8 cellular contexts compared by ENCODE assay signal in genomic region chr7:157875230-157876179, GRCh38.
DNase-seq lines count a peak whose midpoint lies in the region; TF ChIP-seq lines count a peak whose summit lies in the region.

No MANE protein-coding gene starts in this region.

- 24% methylated on average over 17 of the region's 30 CpGs; no CpG with 5 or more reads in 1 of the 2 donors for WGBS in esophagus squamous epithelium, 2 donors

- H3K27me3 Mint-ChIP-seq in CD14-positive monocyte (ENCODE audit: low read depth in 3 of 3): peaks cover 10 to 19% (median 10%) of the 10 kb centered on the region in 3 donors
- no peaks in the 10 kb centered on the region for H3K27me3 Mint-ChIP-seq in activated CD4-positive, alpha-beta T cell treated with anti-CD3 and anti-CD28 coated beads, Interleukin-2, amount 10 ng/mL, durations not matched to agents 7 days and 5 days

- H3K4me1 Mint-ChIP-seq in CD14-positive monocyte: peaks cover 18% of the 10 kb centered on the region
- H3K4me1 Mint-ChIP-seq in activated CD4-positive, alpha-beta T cell treated with anti-CD3 and anti-CD28 coated beads, Interleukin-2, amount 10 ng/mL, durations not matched to agents 7 days and 5 days: peaks cover 23% of the 10 kb centered on the region

- DNase-seq in CD14-positive monocyte (ENCODE audit: low spot score) (no peak), LNCaP clone FGC (ENCODE audit: low read depth) (no peak), esophagus squamous epithelium (lab: John Stamatoyannopoulos, UW) (no peak), mesenteric fat pad (ENCODE audit: low spot score) (no peak), HCEC 1CT (no peak), DMS79 treated with DMSO at 0.1 percent for 48 hours (lab: John Stamatoyannopoulos, UW) (no peak)
- peak; percentile 62 for DNase-seq in activated CD4-positive, alpha-beta T cell treated with anti-CD3 and anti-CD28 coated beads, Interleukin-2, amount 10 ng/mL, durations not matched to agents 7 days and 5 days
- DNase-seq in stimulated activated CD4-positive, alpha-beta T cell treated with anti-CD3 and anti-CD28 coated beads, Interleukin-4, amount 100 ng/mL, for 1 hour: peak; percentile 66

- POLR2A ChIA-PET in activated CD4-positive, alpha-beta T cell treated with anti-CD3 and anti-CD28 coated beads, Interleukin-2, amount 10 ng/mL, durations not matched to agents 7 days and 5 days (lab: Charles Lee): no interaction called here

- intact Hi-C loops in CD14-positive monocyte (cut with micrococcal nuclease) (loop anchor here (2.0 to 10.0 kb wide), 4 partner anchors 51 to 443 kb away; no protein-coding TSS in a partner anchor), esophagus squamous epithelium (cut with DNase I) (no loop called here)

- peaks cover 0 to 8% (median 0%) of the 10 kb centered on the region in 7 donors for H3K9me3 Mint-ChIP-seq in CD14-positive monocyte
- peaks cover 9% of the 10 kb centered on the region for H3K9me3 Mint-ChIP-seq in activated CD4-positive, alpha-beta T cell treated with anti-CD3 and anti-CD28 coated beads, Interleukin-2, amount 10 ng/mL, durations not matched to agents 7 days and 5 days

- H3K36me3 ChIP-seq in esophagus squamous epithelium: no peaks in the 10 kb centered on the region

- peak overlapping the region; percentile 67 to 77 for H3K4me3 Mint-ChIP-seq in CD14-positive monocyte
- H3K4me3 Mint-ChIP-seq in activated CD4-positive, alpha-beta T cell treated with anti-CD3 and anti-CD28 coated beads, Interleukin-2, amount 10 ng/mL, durations not matched to agents 7 days and 5 days: peak overlapping the region; percentile 65

- no peak for TF ChIP-seq POLR2A in esophagus squamous epithelium (IDR thresholded peaks at IDR 0.05)

- CTCF ChIA-PET in activated CD4-positive, alpha-beta T cell treated with anti-CD3 and anti-CD28 coated beads, Interleukin-2, amount 10 ng/mL, durations not matched to agents 7 days and 5 days (lab: Charles Lee): interaction anchor here (0.8 to 1.4 kb wide), 2 partner anchors 20 to 437 kb away, joined by 3 read pairs; no protein-coding TSS in a partner anchor

- peak overlapping the region in 2 of 7 donors; percentile 22 to 58 for H3K27ac Mint-ChIP-seq in CD14-positive monocyte
- peak overlapping the region; percentile 38 for H3K27ac Mint-ChIP-seq in activated CD4-positive, alpha-beta T cell treated with anti-CD3 and anti-CD28 coated beads, Interleukin-2, amount 10 ng/mL, durations not matched to agents 7 days and 5 days

- TF ChIP-seq CTCF in CD14-positive monocyte (IDR thresholded peaks at IDR 0.05) (peak; percentile 94), LNCaP clone FGC (IDR thresholded peaks at IDR 0.05; ENCODE audit: control insufficient read depth, extremely low read depth, insufficient read depth) (peak; percentile 94), esophagus squamous epithelium (IDR thresholded peaks at IDR 0.05) (peak in 5 of 6 experiments; percentile 34 to 62 (median 48))

- no peaks in the 10 kb centered on the region for H3K36me3 Mint-ChIP-seq in CD14-positive monocyte
- no peaks in the 10 kb centered on the region for H3K36me3 Mint-ChIP-seq in activated CD4-positive, alpha-beta T cell treated with anti-CD3 and anti-CD28 coated beads, Interleukin-2, amount 10 ng/mL, durations not matched to agents 7 days and 5 days (ENCODE audit: low read depth)

- no peak overlapping the region for H3K4me3 ChIP-seq in LNCaP clone FGC (ENCODE audit: low read depth, low read length)
- no peak overlapping the region for H3K4me3 ChIP-seq in esophagus squamous epithelium

- H3K9me3 ChIP-seq in esophagus squamous epithelium: peaks cover 0 to 4% (median 0%) of the 10 kb centered on the region in 3 donors

- no peaks in the 10 kb centered on the region for H3K4me1 ChIP-seq in esophagus squamous epithelium

- no peak overlapping the region for H3K27ac ChIP-seq in esophagus squamous epithelium

- H3K27me3 ChIP-seq in esophagus squamous epithelium: peaks cover 0 to 34% (median 0%) of the 10 kb centered on the region in 4 donors

Comparison
In these comparisons a context has a peak if more than half of its experiments do, and no peak if none do; other contexts are left out.
1. DNase-seq: peak in activated CD4-positive, alpha-beta T cell treated with anti-CD3 and anti-CD28 coated beads, Interleukin-2, amount 10 ng/mL, durations not matched to agents 7 days and 5 days (single experiment) and stimulated activated CD4-positive, alpha-beta T cell treated with anti-CD3 and anti-CD28 coated beads, Interleukin-4, amount 100 ng/mL, for 1 hour (single experiment); none in CD14-positive monocyte (single experiment), LNCaP clone FGC (single experiment), esophagus squamous epithelium (single experiment), mesenteric fat pad (single experiment), HCEC 1CT (single experiment) and DMS79 treated with DMSO at 0.1 percent for 48 hours (single experiment).
2. Peak in every context shown above with its lines, with median percentiles within 50 percentile points of each other: CTCF ChIP-seq.